Comparison of ENCODE assay signal across 38 cellular contexts in the genomic region with DNA sequence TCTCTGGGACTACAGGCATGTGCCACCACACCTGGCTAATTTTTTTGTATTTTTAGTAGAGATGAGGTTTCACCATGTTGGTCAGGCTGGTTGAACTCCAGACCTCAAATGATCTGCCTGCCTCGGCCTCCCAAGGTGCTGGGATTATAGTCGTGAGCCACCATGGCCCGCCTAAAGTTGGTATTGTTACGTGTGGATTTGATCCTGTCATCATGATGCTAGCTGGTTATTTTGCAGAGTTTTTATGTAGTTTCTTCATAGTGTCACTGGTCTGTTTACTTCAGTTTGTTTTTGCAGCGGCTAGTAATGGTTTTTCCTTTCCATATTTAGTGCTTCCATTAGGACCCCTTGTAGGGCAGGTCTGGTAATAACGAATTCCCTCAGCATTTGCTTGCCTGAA.
"Had no signal": no experiment of that assay in that cellular context is flagged by ENCODE, and none has a peak within 500 bp of the region (broad histone marks: within the 10 kb centered on the region; RNA-seq: fewer than 3 reads in every experiment).

No MANE protein-coding gene starts in this region.

- H3K27ac Mint-ChIP-seq: activated naive CD4-positive, alpha-beta T cell treated with anti-CD3 and anti-CD28 coated beads for 36 hours; activated naive CD4-positive, alpha-beta T cell treated with anti-CD3 and anti-CD28 coated beads, Interleukin-2, amount 10 ng/mL, durations not matched to agents 7 days and 5 days; activated naive CD4-positive, alpha-beta T cell treated with anti-CD3 and anti-CD28 coated beads, Interleukin-2, amount 50 U/mL, for 24 hours; activated naive CD4-positive, alpha-beta T cell treated with anti-CD3 and anti-CD28 coated beads, Interleukin-2, amount 50 U/mL, for 72 hours; activated naive CD8-positive, alpha-beta T cell; activated naive CD8-positive, alpha-beta T cell treated with anti-CD3 and anti-CD28 coated beads for 36 hours; activated naive CD8-positive, alpha-beta T cell treated with anti-CD3 and anti-CD28 coated beads, Interleukin-2, amount 10 ng/mL, durations not matched to agents 7 days and 5 days; activated naive CD8-positive, alpha-beta T cell treated with anti-CD3 and anti-CD28 coated beads, Interleukin-2, amount 50 U/mL, for 24 hours; activated T-cell treated with anti-CD3 and anti-CD28 coated beads, Interleukin-2, amount 50 U/mL, for 24 hours; activated T-cell treated with anti-CD3 and anti-CD28 coated beads, Interleukin-2, amount 50 U/mL, for 72 hours; activated T-helper 17 cell treated with anti-CD3 and anti-CD28 coated beads, Interleukin-2, amount 50 U/mL, for 72 hours; activated T-helper 2 cell treated with anti-CD3 and anti-CD28 coated beads, Interferon-gamma antibody, Interleukin-2, Interleukin-4, amounts not matched to agents 10 μg/mL and 5 μg/mL and 100 μg/mL, durations not matched to agents 14 hours and 24 hours and 36 hours; brain had no signal

- H3K4me3 Mint-ChIP-seq: activated naive CD4-positive, alpha-beta T cell treated with anti-CD3 and anti-CD28 coated beads for 36 hours; activated naive CD4-positive, alpha-beta T cell treated with anti-CD3 and anti-CD28 coated beads, Interleukin-2, amount 10 ng/mL, durations not matched to agents 7 days and 5 days; activated naive CD4-positive, alpha-beta T cell treated with anti-CD3 and anti-CD28 coated beads, Interleukin-2, amount 50 U/mL, for 24 hours; activated naive CD8-positive, alpha-beta T cell; activated naive CD8-positive, alpha-beta T cell treated with anti-CD3 and anti-CD28 coated beads for 36 hours; activated naive CD8-positive, alpha-beta T cell treated with anti-CD3 and anti-CD28 coated beads, Interleukin-2, amount 10 ng/mL, durations not matched to agents 7 days and 5 days; activated naive CD8-positive, alpha-beta T cell treated with anti-CD3 and anti-CD28 coated beads, Interleukin-2, amount 50 U/mL, for 24 hours; activated T-cell treated with anti-CD3 and anti-CD28 coated beads, Interleukin-2, amount 50 U/mL, for 24 hours; activated T-cell treated with anti-CD3 and anti-CD28 coated beads, Interleukin-2, amount 50 U/mL, for 4 hours; activated T-cell treated with anti-CD3 and anti-CD28 coated beads, Interleukin-2, amount 50 U/mL, for 72 hours; activated T-helper 17 cell treated with anti-CD3 and anti-CD28 coated beads, Interleukin-2, amount 50 U/mL, for 72 hours; brain; central memory CD8-positive, alpha-beta T cell had no signal

- H3K27me3 ChIP-seq: adrenal gland, ascending aorta, body of pancreas, brain microvascular endothelial cell, breast epithelium, cardiac muscle cell had no signal

- H3K4me1 ChIP-seq: adrenal gland, ascending aorta, body of pancreas, breast epithelium had no signal

- H3K4me1 Mint-ChIP-seq: activated naive CD4-positive, alpha-beta T cell treated with anti-CD3 and anti-CD28 coated beads, Interleukin-2, amount 10 ng/mL, durations not matched to agents 7 days and 5 days; activated naive CD4-positive, alpha-beta T cell treated with anti-CD3 and anti-CD28 coated beads, Interleukin-2, amount 50 U/mL, for 24 hours; activated naive CD8-positive, alpha-beta T cell treated with anti-CD3 and anti-CD28 coated beads for 36 hours; activated naive CD8-positive, alpha-beta T cell treated with anti-CD3 and anti-CD28 coated beads, Interleukin-2, amount 10 ng/mL, durations not matched to agents 7 days and 5 days; activated naive CD8-positive, alpha-beta T cell treated with anti-CD3 and anti-CD28 coated beads, Interleukin-2, amount 50 U/mL, for 24 hours; activated T-helper 17 cell treated with anti-CD3 and anti-CD28 coated beads, Interleukin-2, amount 50 U/mL, for 72 hours; brain; central memory CD8-positive, alpha-beta T cell had no signal

- ATAC-seq: activated naive CD4-positive, alpha-beta T cell treated with anti-CD3 and anti-CD28 coated beads, Interleukin-2, amount 50 U/mL, for 72 hours; activated naive CD8-positive, alpha-beta T cell treated with anti-CD3 and anti-CD28 coated beads, Interleukin-2, amount 50 U/mL, for 24 hours; activated T-cell treated with anti-CD3 and anti-CD28 coated beads, Interleukin-2, amount 50 U/mL, for 4 hours; activated T-cell treated with anti-CD3 and anti-CD28 coated beads, Interleukin-2, amount 50 U/mL, for 72 hours; activated T-helper 17 cell treated with anti-CD3 and anti-CD28 coated beads, Interleukin-2, amount 50 U/mL, for 72 hours; body of pancreas had no signal

- H3K27ac ChIP-seq: adrenal gland, ascending aorta, body of pancreas, brain microvascular endothelial cell, breast epithelium, cardiac muscle cell had no signal

- H3K9me3 ChIP-seq: adrenal gland, ascending aorta, body of pancreas had no signal

- H3K9me3 Mint-ChIP-seq: activated naive CD4-positive, alpha-beta T cell treated with anti-CD3 and anti-CD28 coated beads, Interleukin-2, amount 10 ng/mL, durations not matched to agents 7 days and 5 days; activated naive CD4-positive, alpha-beta T cell treated with anti-CD3 and anti-CD28 coated beads, Interleukin-2, amount 50 U/mL, for 24 hours; activated T-cell treated with anti-CD3 and anti-CD28 coated beads, Interleukin-2, amount 50 U/mL, for 24 hours; activated T-helper 2 cell treated with anti-CD3 and anti-CD28 coated beads, Interferon-gamma antibody, Interleukin-2, Interleukin-4, amounts not matched to agents 10 μg/mL and 5 μg/mL and 100 μg/mL, durations not matched to agents 14 hours and 24 hours and 36 hours; central memory CD8-positive, alpha-beta T cell had no signal

- DNase-seq: activated effector memory CD4-positive, alpha-beta T cell treated with anti-CD3 and anti-CD28 coated beads, Interleukin-2, amount 50 U/mL, for 16 hours; activated effector memory CD4-positive, alpha-beta T cell treated with Interleukin-2 at 50 U/mL for 16 hours; activated gamma-delta T cell; activated gamma-delta T cell treated with Interleukin-2 at 50 U/mL for 16 hours; activated naive CD4-positive, alpha-beta T cell; activated naive CD4-positive, alpha-beta T cell treated with anti-CD3 and anti-CD28 coated beads for 36 hours; activated naive CD4-positive, alpha-beta T cell treated with anti-CD3 and anti-CD28 coated beads, Interleukin-2, amount 10 ng/mL, durations not matched to agents 7 days and 5 days; activated naive CD4-positive, alpha-beta T cell treated with anti-CD3 and anti-CD28 coated beads, Interleukin-2, amount 50 U/mL, for 16 hours; activated naive CD4-positive, alpha-beta T cell treated with Interleukin-2 at 50 U/mL for 16 hours; activated naive CD8-positive, alpha-beta T cell treated with anti-CD3 and anti-CD28 coated beads for 36 hours; activated naive CD8-positive, alpha-beta T cell treated with anti-CD3 and anti-CD28 coated beads, Interleukin-2, amount 10 ng/mL, durations not matched to agents 7 days and 5 days; activated naive CD8-positive, alpha-beta T cell treated with anti-CD3 and anti-CD28 coated beads, Interleukin-2, amount 50 U/mL, for 24 hours; activated T-cell treated with anti-CD3 and anti-CD28 coated beads for 4 hours; activated T-cell treated with anti-CD3 and anti-CD28 coated beads, Interleukin-2, amount 50 U/mL, for 1 hour; activated T-cell treated with anti-CD3 and anti-CD28 coated beads, Interleukin-2, amount 50 U/mL, for 24 hours; activated T-cell treated with anti-CD3 and anti-CD28 coated beads, Interleukin-2, amount 50 U/mL, for 4 hours; activated T-cell treated with anti-CD3 and anti-CD28 coated beads, Interleukin-2, amount 50 U/mL, for 48 hours; activated T-cell treated with anti-CD3 and anti-CD28 coated beads, Interleukin-2, amount 50 U/mL, for 72 hours; amniotic stem cell; amygdala; anterior cingulate cortex; aorta; body of pancreas; brain microvascular endothelial cell; caudate nucleus; central memory CD4-positive, alpha-beta T cell; cerebellar nuclear complex had no signal

- H3K36me3 Mint-ChIP-seq: activated naive CD4-positive, alpha-beta T cell treated with anti-CD3 and anti-CD28 coated beads, Interleukin-2, amount 10 ng/mL, durations not matched to agents 7 days and 5 days; activated naive CD4-positive, alpha-beta T cell treated with anti-CD3 and anti-CD28 coated beads, Interleukin-2, amount 50 U/mL, for 24 hours; activated naive CD4-positive, alpha-beta T cell treated with anti-CD3 and anti-CD28 coated beads, Interleukin-2, amount 50 U/mL, for 72 hours; activated naive CD8-positive, alpha-beta T cell; activated naive CD8-positive, alpha-beta T cell treated with anti-CD3 and anti-CD28 coated beads for 36 hours; activated naive CD8-positive, alpha-beta T cell treated with anti-CD3 and anti-CD28 coated beads, Interleukin-2, amount 10 ng/mL, durations not matched to agents 7 days and 5 days had no signal

- H3K36me3 ChIP-seq: adrenal gland, ascending aorta, brain microvascular endothelial cell, breast epithelium, cardiac muscle cell had no signal

- H3K4me3 ChIP-seq: adrenal gland, ascending aorta, body of pancreas, breast epithelium, cardiac muscle cell had no signal
